27 cellular contexts compared by ENCODE assay signal in genomic region chr12:12599750-12600643, GRCh38. TPM values are rescaled to one million over a fixed set of nuclear protein-coding genes. Genes with fewer than 3 reads are reported as not detected.
A peak's percentile ranks its signal among the peaks of the same experiment; 100 is the strongest.
DNase-seq lines count a peak whose midpoint lies in the region; ATAC-seq and TF ChIP-seq lines count a peak whose summit lies in the region.
"Had no signal": no experiment of that assay in that cellular context is flagged by ENCODE, and none has a peak within 500 bp of the region (broad histone marks: within the 10 kb centered on the region; RNA-seq: fewer than 3 reads in every experiment).

No MANE protein-coding gene starts in this region.

- no peak overlapping the region for H3K4me3 ChIP-seq in Caco-2 (ENCODE audit: low read depth, low read length)
- H3K4me3 ChIP-seq in PC-3 (ENCODE audit: low read length): no peak overlapping the region
- no peak overlapping the region for H3K4me3 ChIP-seq in neural progenitor cell
- H3K4me3 ChIP-seq in OCI-LY7 (ENCODE audit: low read depth, low read length, poor library complexity, severe bottlenecking): no peak overlapping the region
- H3K4me3 ChIP-seq: ascending aorta, cardiac muscle cell, coronary artery, heart left ventricle, upper lobe of right lung had no signal

- peaks cover 11% of the 10 kb centered on the region for H3K9me3 Mint-ChIP-seq in Caco-2 (ENCODE audit: unreplicated experiment)
- no peaks in the 10 kb centered on the region for H3K9me3 Mint-ChIP-seq in neural progenitor cell
- peaks cover 4% of the 10 kb centered on the region for H3K9me3 Mint-ChIP-seq in activated naive CD4-positive, alpha-beta T cell treated with anti-CD3 and anti-CD28 coated beads, Interleukin-2, amount 10 ng/mL, durations not matched to agents 7 days and 5 days
- H3K9me3 Mint-ChIP-seq: CD4-positive, alpha-beta memory T cell; nephron had no signal

- H3K4me2 ChIP-seq in PC-3 (ENCODE audit: low read length) (peak overlapping the region; percentile 47), neural progenitor cell (no peak overlapping the region), OCI-LY7 (ENCODE audit: low read length) (no peak overlapping the region)

- H3K79me2 ChIP-seq in PC-3 (ENCODE audit: low read length): no peaks in the 10 kb centered on the region
- no peaks in the 10 kb centered on the region for H3K79me2 ChIP-seq in neural progenitor cell (ENCODE audit: low read depth)
- H3K79me2 ChIP-seq in OCI-LY7 (ENCODE audit: insufficient read depth, low read depth, low read length): no peaks in the 10 kb centered on the region

- H3K27ac ChIP-seq in PC-3 (ENCODE audit: low read length) (peak overlapping the region; percentile 68), cingulate gyrus (ENCODE audit: low read depth, low read length) (peak overlapping the region; percentile 31), neural progenitor cell (no peak overlapping the region), OCI-LY7 (ENCODE audit: low read depth, low read length, poor library complexity, severe bottlenecking) (no peak overlapping the region)
- H3K27ac ChIP-seq: ascending aorta, cardiac muscle cell, coronary artery, upper lobe of right lung had no signal

- H3K27me3 Mint-ChIP-seq in Caco-2 (ENCODE audit: insufficient read depth, unreplicated experiment): no peaks in the 10 kb centered on the region
- H3K27me3 Mint-ChIP-seq in neural progenitor cell (ENCODE audit: insufficient read depth, low read depth): peaks cover 2% of the 10 kb centered on the region
- H3K27me3 Mint-ChIP-seq in activated naive CD4-positive, alpha-beta T cell treated with anti-CD3 and anti-CD28 coated beads, Interleukin-2, amount 10 ng/mL, durations not matched to agents 7 days and 5 days: peaks cover 22% of the 10 kb centered on the region
- H3K27me3 Mint-ChIP-seq: activated naive CD8-positive, alpha-beta T cell; CD4-positive, alpha-beta memory T cell had no signal

- no peaks in the 10 kb centered on the region; the same call in 1 of the 2 replicates for H3K9me3 ChIP-seq in Caco-2
- no peaks in the 10 kb centered on the region for H3K9me3 ChIP-seq in PC-3 (ENCODE audit: low read length)
- no peaks in the 10 kb centered on the region for H3K9me3 ChIP-seq in neural progenitor cell (ENCODE audit: low read depth)
- no peaks in the 10 kb centered on the region for H3K9me3 ChIP-seq in OCI-LY7 (ENCODE audit: low read length)
- H3K9me3 ChIP-seq: ascending aorta, heart left ventricle, upper lobe of right lung had no signal

- CTCF ChIA-PET in Caco-2 (lab: Charles Lee) (no interaction called here), PC-3 (lab: Charles Lee) (no interaction called here), OCI-LY7 (lab: Charles Lee; ENCODE audit: unreplicated experiment) (no interaction called here)
- CTCF ChIA-PET in activated naive CD4-positive, alpha-beta T cell treated with anti-CD3 and anti-CD28 coated beads, Interleukin-2, amount 10 ng/mL, durations not matched to agents 7 days and 5 days (lab: Charles Lee): no interaction called here

- ATAC-seq in PC-3: no peak
- ATAC-seq in GM21360 (IDR thresholded peaks at IDR 0.05; ENCODE audit: unreplicated experiment): no peak
- ATAC-seq: stimulated activated naive B cell treated with anti-CD40 and anti-IgM and Interleukin-4, amounts not matched to agents 10 μg/mL and 1 μg/mL and 100 μg/mL, for 72 hours had no signal

- H3K36me3 Mint-ChIP-seq in Caco-2 (ENCODE audit: insufficient read depth, unreplicated experiment) (no peaks in the 10 kb centered on the region), neural progenitor cell (no peaks in the 10 kb centered on the region)
- H3K36me3 Mint-ChIP-seq in activated naive CD4-positive, alpha-beta T cell treated with anti-CD3 and anti-CD28 coated beads, Interleukin-2, amount 10 ng/mL, durations not matched to agents 7 days and 5 days: no peaks in the 10 kb centered on the region
- H3K36me3 Mint-ChIP-seq: activated naive CD8-positive, alpha-beta T cell; CD4-positive, alpha-beta memory T cell; stimulated activated naive B cell treated with anti-CD40 and anti-IgM and Interleukin-4, amounts not matched to agents 10 μg/mL and 1 μg/mL and 100 μg/mL, for 72 hours had no signal

- peak in 1 of 2 experiments; percentile 16 for DNase-seq in Caco-2
- DNase-seq in PC-3: peak; percentile 67
- DNase-seq in neural progenitor cell (ENCODE audit: low spot score): no peak
- DNase-seq in activated naive CD4-positive, alpha-beta T cell treated with anti-CD3 and anti-CD28 coated beads, Interleukin-2, amount 10 ng/mL, durations not matched to agents 7 days and 5 days: no peak
- no peak for DNase-seq in G401 (ENCODE audit: low spot score)
- no peak for DNase-seq in OCI-LY7 (ENCODE audit: low spot score)
- DNase-seq: activated CD4-positive, alpha-beta T cell treated with anti-CD3 and anti-CD28 coated beads for 48 hours; activated effector memory CD4-positive, alpha-beta T cell treated with Interleukin-2 at 50 U/mL for 16 hours; CD4-positive, alpha-beta memory T cell; foreskin fibroblast; HCEC 1CT; IMR-90; NCI-H1436 treated with DMSO at 0.1 percent for 48 hours; NCI-H2107; NCI-H748 treated with DMSO at 0.1 percent for 48 hours; SIG-M5; stimulated activated naive B cell treated with anti-CD40 and anti-IgM and Interleukin-4, amounts not matched to agents 10 μg/mL and 1 μg/mL and 100 μg/mL, for 72 hours; SW 1271; upper lobe of right lung had no signal

- H2AFZ ChIP-seq in PC-3 (ENCODE audit: low read length) (no peak overlapping the region), neural progenitor cell (replicated peaks) (peak overlapping the region; percentile 92), OCI-LY7 (ENCODE audit: low read length) (no peak overlapping the region)

- H3F3A ChIP-seq in PC-3 (ENCODE audit: low read length, unreplicated experiment) (no peaks in the 10 kb centered on the region), neural progenitor cell (ENCODE audit: low read depth) (no peaks in the 10 kb centered on the region)

- POLR2A ChIA-PET in Caco-2 (lab: Charles Lee): interaction anchor here (1.6 kb wide), 1 partner anchor 12 kb away, joined by 4 read pairs; the partner anchor contains the start of gene CREBL2
- POLR2A ChIA-PET in PC-3 (lab: Charles Lee; ENCODE audit: unreplicated experiment): interaction anchor here (0.7 kb wide), 1 partner anchor 245 kb away, joined by 3 read pairs; no protein-coding TSS in a partner anchor
- POLR2A ChIA-PET in OCI-LY7 (lab: Charles Lee): interaction anchor here (0.6 kb wide), 1 partner anchor 241 kb away, joined by 3 read pairs; no protein-coding TSS in a partner anchor

- H4K20me1 ChIP-seq in PC-3 (ENCODE audit: low read length) (no peaks in the 10 kb centered on the region), neural progenitor cell (ENCODE audit: low read depth) (no peaks in the 10 kb centered on the region), OCI-LY7 (ENCODE audit: insufficient read depth, low read length) (no peaks in the 10 kb centered on the region)

- no peak overlapping the region for H3K4me3 Mint-ChIP-seq in Caco-2 (ENCODE audit: unreplicated experiment)
- no peak overlapping the region for H3K4me3 Mint-ChIP-seq in neural progenitor cell
- H3K4me3 Mint-ChIP-seq in activated naive CD4-positive, alpha-beta T cell treated with anti-CD3 and anti-CD28 coated beads, Interleukin-2, amount 10 ng/mL, durations not matched to agents 7 days and 5 days: no peak overlapping the region
- H3K4me3 Mint-ChIP-seq: activated naive CD8-positive, alpha-beta T cell; CD4-positive, alpha-beta memory T cell; nephron; stimulated activated naive B cell treated with anti-CD40 and anti-IgM and Interleukin-4, amounts not matched to agents 10 μg/mL and 1 μg/mL and 100 μg/mL, for 72 hours had no signal

- intact Hi-C loops in Caco-2 (cut with micrococcal nuclease; ENCODE audit: unreplicated experiment) (no loop called here), PC-3 (cut with micrococcal nuclease) (no loop called here), OCI-LY7 (cut with micrococcal nuclease; ENCODE audit: unreplicated experiment) (no loop called here)

- in situ Hi-C loops in G401 (cut with HindIII; ENCODE audit: low sequenced_read_pairs): no loop called here

- H3K4me1 ChIP-seq in Caco-2 (peaks cover 13% of the 10 kb centered on the region), PC-3 (ENCODE audit: insufficient read depth, low read length) (peaks cover 18% of the 10 kb centered on the region), neural progenitor cell (no peaks in the 10 kb centered on the region), OCI-LY7 (ENCODE audit: insufficient read depth, low read length, poor library complexity, severe bottlenecking) (no peaks in the 10 kb centered on the region)
- H3K4me1 ChIP-seq: ascending aorta, upper lobe of right lung had no signal

- peaks cover 15% of the 10 kb centered on the region for H3K4me1 Mint-ChIP-seq in Caco-2 (ENCODE audit: low read depth, unreplicated experiment)
- no peaks in the 10 kb centered on the region for H3K4me1 Mint-ChIP-seq in neural progenitor cell
- no peaks in the 10 kb centered on the region for H3K4me1 Mint-ChIP-seq in activated naive CD4-positive, alpha-beta T cell treated with anti-CD3 and anti-CD28 coated beads, Interleukin-2, amount 10 ng/mL, durations not matched to agents 7 days and 5 days
- H3K4me1 Mint-ChIP-seq: nephron; stimulated activated naive B cell treated with anti-CD40 and anti-IgM and Interleukin-4, amounts not matched to agents 10 μg/mL and 1 μg/mL and 100 μg/mL, for 72 hours had no signal

- peak overlapping the region; percentile 65 for H3K27ac Mint-ChIP-seq in Caco-2 (ENCODE audit: unreplicated experiment)
- H3K27ac Mint-ChIP-seq in neural progenitor cell: no peak overlapping the region
- H3K27ac Mint-ChIP-seq in activated naive CD4-positive, alpha-beta T cell treated with anti-CD3 and anti-CD28 coated beads, Interleukin-2, amount 10 ng/mL, durations not matched to agents 7 days and 5 days: no peak overlapping the region
- H3K27ac Mint-ChIP-seq: activated naive CD8-positive, alpha-beta T cell; CD4-positive, alpha-beta memory T cell; nephron; stimulated activated naive B cell treated with anti-CD40 and anti-IgM and Interleukin-4, amounts not matched to agents 10 μg/mL and 1 μg/mL and 100 μg/mL, for 72 hours had no signal

- H3K9ac ChIP-seq in PC-3 (ENCODE audit: low read length): peak overlapping the region; percentile 13; the same call in 1 of the 2 replicates
- H3K9ac ChIP-seq in neural progenitor cell: no peak overlapping the region

- BruUV-seq in Caco-2 (replicated peaks; lab: Mats Ljungman, UMichigan) (no TSS peak), PC-3 (replicated peaks; lab: Mats Ljungman, UMichigan) (no TSS peak), OCI-LY7 (replicated peaks; lab: Mats Ljungman, UMichigan) (no TSS peak)

- no peaks in the 10 kb centered on the region for H3K36me3 ChIP-seq in Caco-2 (ENCODE audit: control insufficient read depth, insufficient read depth, low read length)
- H3K36me3 ChIP-seq in PC-3 (ENCODE audit: low read depth, low read length): no peaks in the 10 kb centered on the region
- H3K36me3 ChIP-seq in neural progenitor cell: no peaks in the 10 kb centered on the region
- H3K36me3 ChIP-seq in OCI-LY7 (ENCODE audit: insufficient read depth, low read length): no peaks in the 10 kb centered on the region
- H3K36me3 ChIP-seq: ascending aorta, cardiac muscle cell, heart left ventricle, upper lobe of right lung had no signal

- H3K27me3 ChIP-seq in Caco-2 (replicated peaks; ENCODE audit: control insufficient read depth, insufficient read depth, low read length) (no peaks in the 10 kb centered on the region), PC-3 (ENCODE audit: low read length) (no peaks in the 10 kb centered on the region), neural progenitor cell (no peaks in the 10 kb centered on the region)
- H3K27me3 ChIP-seq: ascending aorta, cardiac muscle cell, heart left ventricle, upper lobe of right lung had no signal

- TF ChIP-seq CTCF in Caco-2 (IDR thresholded peaks at IDR 0.05; ENCODE audit: insufficient read depth in 1 of 2, low read depth in 1 of 2, low read length in 1 of 2, severe bottlenecking in 1 of 2, unreplicated experiment in 1 of 2) (no peak), PC-3 (conservative IDR thresholded peaks at IDR 0.05; ENCODE audit: low read depth, low read length) (no peak), neural progenitor cell (IDR thresholded peaks at IDR 0.05) (no peak), OCI-LY7 (conservative IDR thresholded peaks at IDR 0.05; ENCODE audit: low read length) (no peak)

- H3K9me2 ChIP-seq in PC-3 (replicated peaks; ENCODE audit: low read length): no peaks in the 10 kb centered on the region
- H3K9me2 ChIP-seq in OCI-LY7 (ENCODE audit: insufficient read depth, low read length): no peaks in the 10 kb centered on the region

RNA-seq across cellular contexts. Expression of gene CREBL2, which starts 11.7 kb away (rescaled TPM):
- total RNA-seq in Caco-2 (2022) (25.0 and 26.3 TPM in 2 replicates), PC-3 (2014; rRNA removed) (11.7 and 14.2 TPM in 2 replicates), neural progenitor cell (ENCODE audit: low replicate concordance) (27.9 and 31.4 TPM in 2 replicates), OCI-LY7 (2022) (3.0 and 3.4 TPM in 2 replicates)
- 7.8 and 19.0 TPM in 2 replicates for total RNA-seq in G401 (2014; rRNA removed; shearing (Covaris generic))
- 2.1 and 4.3 TPM in 2 replicates for total RNA-seq in OCI-LY7 (2014; rRNA removed; shearing (Covaris generic))

RNA-seq across cellular contexts. Expression of gene DUSP16, which starts 37.3 kb away (rescaled TPM):
- total RNA-seq in Caco-2 (2022) (63.9 and 76.8 TPM in 2 replicates), PC-3 (2014; rRNA removed) (4.4 and 6.7 TPM in 2 replicates), neural progenitor cell (ENCODE audit: low replicate concordance) (24.0 and 26.1 TPM in 2 replicates), OCI-LY7 (2022) (6.7 and 11.8 TPM in 2 replicates)
- total RNA-seq in G401 (2014; rRNA removed; shearing (Covaris generic)): 16.2 and 29.6 TPM in 2 replicates
- 2.8 and 3.7 TPM in 2 replicates for total RNA-seq in OCI-LY7 (2014; rRNA removed; shearing (Covaris generic))

Comparison
In these comparisons a context has a peak if more than half of its experiments do, and no peak if none do; other contexts are left out.
1. H3K27ac ChIP-seq: peak in PC-3 (single experiment) and cingulate gyrus (single experiment); none in neural progenitor cell (single experiment) and OCI-LY7 (single experiment).